ENCODE assay signal across 20 cellular contexts in the genomic region with DNA sequence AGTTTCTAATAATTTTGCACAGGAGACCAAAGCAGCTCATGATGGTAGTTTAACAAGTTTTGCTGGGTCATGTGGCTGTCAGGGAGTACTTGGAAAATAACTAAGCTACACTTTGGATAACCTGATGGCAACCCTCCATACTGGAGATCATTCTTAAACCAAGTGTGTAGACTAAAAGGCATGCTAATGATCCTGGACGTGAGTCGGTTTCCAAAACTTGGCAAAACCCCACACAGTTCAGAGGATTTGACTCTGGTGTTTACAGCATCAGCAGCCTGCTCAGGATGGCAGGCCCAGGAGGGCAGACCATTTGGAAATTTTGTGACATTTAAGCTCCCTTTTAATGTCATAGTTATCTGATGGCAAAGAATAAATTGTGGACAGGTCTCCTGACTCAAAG.
DNase-seq lines count a peak whose midpoint lies in the region; FAIRE-seq and TF ChIP-seq lines count a peak whose summit lies in the region.
"Had no signal": no experiment of that assay in that cellular context is flagged by ENCODE, and none has a peak within 500 bp of the region (broad histone marks: within the 10 kb centered on the region; RNA-seq: fewer than 3 reads in every experiment).

No MANE protein-coding gene starts in this region.

- H3K36me3 Mint-ChIP-seq in astrocyte (ENCODE audit: low read depth, unreplicated experiment) = no peaks in the 10 kb centered on the region
- no peaks in the 10 kb centered on the region for H3K36me3 Mint-ChIP-seq in endodermal cell (ENCODE audit: low read depth)

- no peaks in the 10 kb centered on the region for H3K9me2 ChIP-seq in GM23248 (ENCODE audit: insufficient read depth)

- H3K27ac ChIP-seq in GM23248 (no peak overlapping the region), astrocyte (ENCODE audit: low read depth, low read length) (no peak overlapping the region), endodermal cell (ENCODE audit: low read depth, low read length) (no peak overlapping the region)

- H3K4me3 ChIP-seq in GM23248 (no peak overlapping the region), astrocyte (ENCODE audit: insufficient read depth, low read depth, low read length) (no peak overlapping the region), fibroblast of the aortic adventitia (ENCODE audit: low read depth, low read length) (no peak overlapping the region), endodermal cell (ENCODE audit: low read length) (no peak overlapping the region)
- H3K4me3 ChIP-seq: GM12878 had no signal

- TF ChIP-seq CTCF in astrocyte (IDR thresholded peaks at IDR 0.05; ENCODE audit: insufficient read depth, low read depth, low read length) (no peak), fibroblast of the aortic adventitia (IDR thresholded peaks at IDR 0.05; ENCODE audit: insufficient read depth, low read length) (no peak), GM13976 (IDR thresholded peaks at IDR 0.05; ENCODE audit: borderline replicate concordance, control extremely low read depth, extremely low read depth, insufficient read depth, missing control alignments) (no peak), endodermal cell (conservative IDR thresholded peaks at IDR 0.05) (no peak)

- H2AFZ ChIP-seq in GM23248 (no peak overlapping the region), astrocyte (ENCODE audit: low read depth, low read length) (no peak overlapping the region)

- H3K27me3 ChIP-seq in GM23248 (replicated peaks; ENCODE audit: insufficient read depth) = no peaks in the 10 kb centered on the region
- H3K27me3 ChIP-seq in astrocyte (ENCODE audit: insufficient read depth, low read length) = no peaks in the 10 kb centered on the region
- H3K27me3 ChIP-seq in endodermal cell (ENCODE audit: control insufficient read depth, insufficient read depth, low read length, poor library complexity, severe bottlenecking) = no peaks in the 10 kb centered on the region

- H3K79me2 ChIP-seq in GM23248 (ENCODE audit: insufficient read depth) = no peaks in the 10 kb centered on the region
- H3K79me2 ChIP-seq in astrocyte (ENCODE audit: insufficient read depth, low read length) = no peaks in the 10 kb centered on the region

- no peaks in the 10 kb centered on the region for H4K20me1 ChIP-seq in GM23248 (ENCODE audit: insufficient read depth)
- no peaks in the 10 kb centered on the region for H4K20me1 ChIP-seq in astrocyte (ENCODE audit: insufficient read depth, low read length)

- DNase-seq in AG20443 (ENCODE audit: low spot score) (peak; percentile 10), GM23248 (peak; percentile 32), astrocyte (ENCODE audit: low read depth) (peak; percentile 36), fibroblast of the aortic adventitia (ENCODE audit: low read depth) (peak; percentile 16), GM13976 (ENCODE audit: low spot score) (no peak), endodermal cell (no peak), H4 (ENCODE audit: low spot score) (no peak)
- DNase-seq: AML-193; CD4-positive, alpha-beta memory T cell; DMS153; DMS79; GF-D8; HCEC 1CT; Karpas-422; KBM-7 had no signal

- H3K9me3 ChIP-seq in GM23248 (ENCODE audit: low read depth) (no peaks in the 10 kb centered on the region), astrocyte (ENCODE audit: insufficient read depth, low read depth, low read length) (no peaks in the 10 kb centered on the region), endodermal cell (ENCODE audit: control insufficient read depth, low read length) (no peaks in the 10 kb centered on the region)

- in situ Hi-C loops in GM23248 (cut with MboI) (no loop called here), GM13976 (cut with MboI; ENCODE audit: low sequenced_read_pairs, unreplicated experiment) (no loop called here)

- H3K27me3 Mint-ChIP-seq in astrocyte (ENCODE audit: low read depth, unreplicated experiment) (no peaks in the 10 kb centered on the region), endodermal cell (ENCODE audit: insufficient read depth) (no peaks in the 10 kb centered on the region)
- H3K27me3 Mint-ChIP-seq: CD4-positive, alpha-beta memory T cell; IgD-negative memory B cell had no signal

- H3K4me1 ChIP-seq in GM23248 (ENCODE audit: insufficient read depth) (peaks cover 22% of the 10 kb centered on the region), astrocyte (ENCODE audit: insufficient read depth, low read length) (peaks cover 19% of the 10 kb centered on the region), endodermal cell (ENCODE audit: control insufficient read depth, insufficient read depth, low read length) (no peaks in the 10 kb centered on the region)

- H3K4me3 Mint-ChIP-seq in astrocyte (ENCODE audit: unreplicated experiment) (no peak overlapping the region), endodermal cell (no peak overlapping the region)
- H3K4me3 Mint-ChIP-seq: CD14-positive monocyte; CD4-positive, alpha-beta memory T cell; IgD-negative memory B cell had no signal

- no peaks in the 10 kb centered on the region for H3K36me3 ChIP-seq in GM23248 (ENCODE audit: low read depth)
- H3K36me3 ChIP-seq in astrocyte (ENCODE audit: insufficient read depth, low read length) = no peaks in the 10 kb centered on the region
- H3K36me3 ChIP-seq in endodermal cell (ENCODE audit: control insufficient read depth, insufficient read depth, low read length) = no peaks in the 10 kb centered on the region

- H3K9ac ChIP-seq in GM23248 (no peak overlapping the region), astrocyte (ENCODE audit: low read length) (no peak overlapping the region), endodermal cell (ENCODE audit: extremely low read depth, low read length, poor library complexity, severe bottlenecking) (no peak overlapping the region)

- H3K27ac Mint-ChIP-seq in astrocyte (ENCODE audit: unreplicated experiment) (no peak overlapping the region), endodermal cell (no peak overlapping the region)
- H3K27ac Mint-ChIP-seq: CD14-positive monocyte; CD4-positive, alpha-beta memory T cell; IgD-negative memory B cell had no signal

- H3F3A ChIP-seq in GM23248 (ENCODE audit: insufficient read depth) = peaks cover 21% of the 10 kb centered on the region

- H3K4me1 Mint-ChIP-seq in astrocyte (ENCODE audit: low read depth, unreplicated experiment) (peaks cover 19% of the 10 kb centered on the region), endodermal cell (peaks cover 28% of the 10 kb centered on the region)
- H3K4me1 Mint-ChIP-seq: CD14-positive monocyte, IgD-negative memory B cell had no signal

- H3K9me3 Mint-ChIP-seq in astrocyte (ENCODE audit: unreplicated experiment) (peaks cover 1% of the 10 kb centered on the region), endodermal cell (no peaks in the 10 kb centered on the region)
- H3K9me3 Mint-ChIP-seq: CD14-positive monocyte had no signal

- H3K4me2 ChIP-seq in GM23248 (ENCODE audit: unreplicated experiment) (no peak overlapping the region), astrocyte (ENCODE audit: low read length) (no peak overlapping the region)

- FAIRE-seq in astrocyte (lab: Jason Lieb, UNC) = no peak
- FAIRE-seq: GM12878, H54, HTR-8/SVneo had no signal

- WGBS in GM23248 (ENCODE audit: low coverage in 1 of 2, low lambda C conversion rate in 2 of 2, missing lambda C conversion rate in 2 of 2), 2 experiments = 67 to 72% methylated on average over 2 of the region's 2 CpGs
- 92 to 97% methylated on average over 2 of the region's 2 CpGs for WGBS in endodermal cell (ENCODE audit: insufficient coverage in 1 of 2, insufficient read length in 1 of 2), 2 experiments

Comparison
In these comparisons a context has a peak if more than half of its experiments do, and no peak if none do; other contexts are left out.
1. DNase-seq: peak in AG20443 (single experiment), GM23248 (single experiment), astrocyte (single experiment) and fibroblast of the aortic adventitia (single experiment); none in GM13976 (single experiment), endodermal cell (single experiment) and H4 (single experiment).